21 cellular contexts compared by ENCODE assay signal in genomic region chr4:183508693-183509092, GRCh38. TPM values are rescaled to one million over a fixed set of nuclear protein-coding genes. Genes with fewer than 3 reads are reported as not detected.
DNase-seq lines count a peak whose midpoint lies in the region; ATAC-seq, FAIRE-seq and TF ChIP-seq lines count a peak whose summit lies in the region.
"Had no signal": no experiment of that assay in that cellular context is flagged by ENCODE, and none has a peak within 500 bp of the region (broad histone marks: within the 10 kb centered on the region; RNA-seq: fewer than 3 reads in every experiment).

No MANE protein-coding gene starts in this region.

- DNase-seq in HepG2 (ENCODE audit: low spot score) (no peak), right lobe of liver (no peak), adrenal gland (no peak), hepatocyte (ENCODE audit: low spot score) (no peak), GDM1 (lab: John Stamatoyannopoulos, UW) (no peak), HuH-7.5 (ENCODE audit: low spot score) (no peak), aorta (no peak), left colon (no peak)
- DNase-seq: 8988T; CD8-positive, alpha-beta memory T cell; DMS79 treated with DMSO at 0.1 percent for 48 hours; NCI-H1417 treated with DMSO at 0.1 percent for 48 hours; NCI-H2029; NCI-H2171; NCI-H446 treated with DMSO at 0.1 percent for 48 hours; SJCRH30 had no signal

- no peak for FAIRE-seq in HepG2 (lab: Jason Lieb, UNC)
- FAIRE-seq: G401.6, GM12878, H1 had no signal

- H3K4me1 ChIP-seq in HepG2 (ENCODE audit: insufficient read depth, low read length) (peaks cover 28% of the 10 kb centered on the region), right lobe of liver (peaks cover 0 to 8% (median 0%) of the 10 kb centered on the region in 4 donors), adrenal gland (replicated peaks in 1 of 2) (peaks cover 6 to 23% of the 10 kb centered on the region in 2 donors), hepatocyte (ENCODE audit: insufficient read depth) (peaks cover 13% of the 10 kb centered on the region), aorta (ENCODE audit: control insufficient read depth in 1 of 2, insufficient read depth in 2 of 2, low read length in 2 of 2) (no peaks in the 10 kb centered on the region)
- H3K4me1 ChIP-seq: SJCRH30 had no signal

- peaks cover 4 to 15% of the 10 kb centered on the region in 2 experiments; a peak in 4 of 5 replicates for H3K36me3 ChIP-seq in HepG2 (replicated peaks in 1 of 2; ENCODE audit: control insufficient read depth in 1 of 2, insufficient read depth in 2 of 2, low read length in 2 of 2)
- peaks cover 0 to 10% (median 3%) of the 10 kb centered on the region in 4 donors for H3K36me3 ChIP-seq in right lobe of liver
- H3K36me3 ChIP-seq in adrenal gland (replicated peaks in 1 of 2) = peaks cover 0 to 32% of the 10 kb centered on the region in 2 donors
- no peaks in the 10 kb centered on the region for H3K36me3 ChIP-seq in hepatocyte (replicated peaks; ENCODE audit: insufficient read depth, low read depth)
- no peaks in the 10 kb centered on the region for H3K36me3 ChIP-seq in aorta (ENCODE audit: control insufficient read depth in 1 of 2, insufficient read depth in 2 of 2, low read length in 1 of 2)

- H2AFZ ChIP-seq in HepG2 (ENCODE audit: low read length) = no peak overlapping the region
- no peak overlapping the region for H2AFZ ChIP-seq in hepatocyte

- TF ChIP-seq RAD21 in HepG2 (CRISPR knock-in tag; IDR thresholded peaks at IDR 0.05) = no peak

- H3K79me2 ChIP-seq in HepG2 (ENCODE audit: insufficient read depth, low read length) (peaks cover 35% of the 10 kb centered on the region), hepatocyte (peaks cover 46% of the 10 kb centered on the region)

- H3K9me3 ChIP-seq in HepG2 (ENCODE audit: low read length) = no peaks in the 10 kb centered on the region
- H3K9me3 ChIP-seq in right lobe of liver = no peaks in the 10 kb centered on the region
- no peaks in the 10 kb centered on the region for H3K9me3 ChIP-seq in adrenal gland (replicated peaks in 1 of 3)
- H3K9me3 ChIP-seq in hepatocyte (ENCODE audit: low read depth) = no peaks in the 10 kb centered on the region
- H3K9me3 ChIP-seq in aorta (ENCODE audit: control insufficient read depth, low read length) = no peaks in the 10 kb centered on the region
- H3K9me3 ChIP-seq: BLaER1, SJCRH30 had no signal

- H3K4me3 ChIP-seq in HepG2 (replicated peaks in 1 of 3; ENCODE audit: insufficient read depth in 1 of 3, low read depth in 2 of 3, low read length in 3 of 3) (no peak overlapping the region), right lobe of liver (no peak overlapping the region), adrenal gland (peak overlapping the region in 1 of 4 donors; percentile 24), hepatocyte (no peak overlapping the region), aorta (ENCODE audit: low read length in 2 of 2) (no peak overlapping the region)
- H3K4me3 ChIP-seq: BLaER1, GM12878, SJCRH30 had no signal

- intact Hi-C loops in HepG2 (cut with micrococcal nuclease; ENCODE audit: unreplicated experiment) (no loop called here), right lobe of liver (cut with DNase I) (no loop called here), adrenal gland (cut with DNase I) (loop anchor here in 1 of 2 donors (10.0 kb wide), 1 partner anchor 146 kb away; the partner anchor contains the start of genes RWDD4 and TRAPPC11), aorta (cut with DNase I) (loop anchor here in 1 of 2 donors (5.0 to 10.0 kb wide), 2 partner anchors 129 to 414 kb away; partner anchors contain the start of gene WWC2), left colon (cut with DNase I, micrococcal nuclease) (no loop called here)

- H4K20me1 ChIP-seq in HepG2 (ENCODE audit: insufficient read depth, low read length) = peaks cover 13% of the 10 kb centered on the region
- H4K20me1 ChIP-seq in hepatocyte (ENCODE audit: insufficient read depth, poor library complexity, severe bottlenecking) = peaks cover 6% of the 10 kb centered on the region

- no peak overlapping the region for H3K4me2 ChIP-seq in HepG2 (ENCODE audit: low read depth, low read length)
- H3K4me2 ChIP-seq in hepatocyte = peak overlapping the region; percentile 89
- H3K4me2 ChIP-seq: BLaER1 had no signal

- POLR2A ChIA-PET in HepG2 (lab: Yijun Ruan, JAX) = no interaction called here

- H3K9me2 ChIP-seq in hepatocyte (replicated peaks; ENCODE audit: insufficient read depth) = no peaks in the 10 kb centered on the region

- ATAC-seq in HepG2 = no peak
- no peak for ATAC-seq in right lobe of liver
- ATAC-seq in aorta (ENCODE audit: low FRiP score) = no peak
- no peak for ATAC-seq in left colon
- ATAC-seq: GM12878 had no signal

- no TSS peak for BruUV-seq in HepG2 (replicated peaks; lab: Mats Ljungman, UMichigan)

- no peak overlapping the region for H3K9ac ChIP-seq in HepG2 (ENCODE audit: insufficient read depth, low read depth, low read length)
- H3K9ac ChIP-seq: BLaER1 had no signal

- TF ChIP-seq EP300 in HepG2 (IDR thresholded peaks at IDR 0.05; ENCODE audit: low read depth in 2 of 2, low read length in 2 of 2) = no peak
- TF ChIP-seq EP300 in HepG2 (CRISPR knock-in tag; IDR thresholded peaks at IDR 0.05; ENCODE audit: borderline replicate concordance) = no peak

- WGBS in HepG2 (ENCODE audit: low lambda C conversion rate) = 86% methylated on average over 5 of the region's 5 CpGs
- 59% methylated on average over 5 of the region's 5 CpGs for WGBS in right lobe of liver (ENCODE audit: insufficient coverage, low coverage, low lambda C conversion rate, missing lambda C conversion rate)
- WGBS in adrenal gland, 4 donors = 40 to 48% (median 45%) methylated on average over 5 of the region's 5 CpGs
- 91% methylated on average over 5 of the region's 5 CpGs for WGBS in hepatocyte (ENCODE audit: low lambda C conversion rate, missing lambda C conversion rate)
- 61 to 63% methylated on average over 5 of the region's 5 CpGs for WGBS in aorta, 2 donors

- in situ Hi-C loops in HepG2 (cut with HindIII; ENCODE audit: extremely low pct_ligation_motif_present, low pct_unique_long_range_greater_than_20kb) = no loop called here

- no peak overlapping the region for H3K27ac ChIP-seq in HepG2 (ENCODE audit: extremely low read length, insufficient read depth, low read length)
- no peak overlapping the region for H3K27ac ChIP-seq in right lobe of liver
- peak overlapping the region in 3 of 5 donors; percentile 58 to 99 (median 61) for H3K27ac ChIP-seq in adrenal gland
- H3K27ac ChIP-seq in hepatocyte = peak overlapping the region; percentile 48
- no peak overlapping the region for H3K27ac ChIP-seq in aorta (ENCODE audit: low read depth in 1 of 2, low read length in 2 of 2)
- H3K27ac ChIP-seq: BLaER1, RWPE1, SJCRH30 had no signal

- CTCF ChIA-PET in HepG2 (lab: Yijun Ruan, JAX; ENCODE audit: low intra/inter-chr PET ratio, low total read pairs) = no interaction called here

- TF ChIP-seq POLR2A in HepG2 (IDR thresholded peaks at IDR 0.05; ENCODE audit: insufficient read depth in 1 of 2, low read depth in 2 of 2, low read length in 2 of 2) (no peak), right lobe of liver (IDR thresholded peaks at IDR 0.05) (no peak), adrenal gland (IDR thresholded peaks at IDR 0.05) (no peak)

- no peak for TF ChIP-seq CTCF in HepG2 (CRISPR knock-in tag; IDR thresholded peaks at IDR 0.05)
- TF ChIP-seq CTCF in right lobe of liver (IDR thresholded peaks at IDR 0.05) = no peak
- no peak for TF ChIP-seq CTCF in adrenal gland (IDR thresholded peaks at IDR 0.05)
- TF ChIP-seq CTCF in hepatocyte (IDR thresholded peaks at IDR 0.05; ENCODE audit: poor library complexity) = no peak

- H3K27me3 ChIP-seq in HepG2 (ENCODE audit: control insufficient read depth in 1 of 2, insufficient read depth in 2 of 2, low read length in 2 of 2) (no peaks in the 10 kb centered on the region; a peak in 1 of 5 replicates), right lobe of liver (no peaks in the 10 kb centered on the region), adrenal gland (no peaks in the 10 kb centered on the region), hepatocyte (no peaks in the 10 kb centered on the region), aorta (ENCODE audit: control insufficient read depth in 1 of 2, insufficient read depth in 2 of 2, low read length in 1 of 2) (no peaks in the 10 kb centered on the region)
- H3K27me3 ChIP-seq: BLaER1, SJCRH30 had no signal

TF ChIP-seq in HepG2, 621 proteins besides CTCF, POLR2A, EP300 and RAD21 (continues in another document):
- TF ChIP-seq ZNF468 (CRISPR knock-in tag; IDR thresholded peaks at IDR 0.05) = no peak
- TF ChIP-seq ZNF160 (CRISPR knock-in tag; IDR thresholded peaks at IDR 0.05) = no peak
- TF ChIP-seq CENPX (CRISPR knock-in tag; IDR thresholded peaks at IDR 0.05) = no peak

RNA-seq across cellular contexts. Expression of gene ING2, which starts 3.8 kb away (rescaled TPM):
- 12.4 and 16.9 TPM in 2 replicates for total RNA-seq in HepG2 (2016; rRNA removed; fragmentation: Illumina TruSeq; extraction: Trizol)
- 13.0 and 13.6 TPM in 2 replicates for total RNA-seq in HepG2 (2016; cell fraction: cytosol; rRNA removed; fragmentation: Illumina TruSeq; extraction: Trizol; ENCODE audit: low read depth)
- 12.0 and 13.9 TPM in 2 replicates for total RNA-seq in HepG2 (2016; cell fraction: insoluble cytoplasmic fraction; rRNA removed; fragmentation: Illumina TruSeq; extraction: Trizol)
- total RNA-seq in HepG2 (2016; cell fraction: membrane; rRNA removed; fragmentation: Illumina TruSeq; extraction: Trizol) = 21.5 and 22.6 TPM in 2 replicates
- 6.1 and 6.7 TPM in 2 replicates for total RNA-seq in HepG2 (2016; cell fraction: nucleus; rRNA removed; fragmentation: Illumina TruSeq; extraction: Trizol)
- 3.9 and 6.6 TPM in 2 replicates for polyA plus RNA-seq in HepG2 (2011; rRNA removed)
- polyA plus RNA-seq in HepG2 (2011; cell fraction: cytosol; rRNA removed) = 3.5 and 4.9 TPM in 2 replicates
- 1.4 and 2.4 TPM in 2 replicates for polyA plus RNA-seq in HepG2 (2011; cell fraction: nucleus; rRNA removed)
- 6.6 and 8.2 TPM in 2 replicates for polyA plus RNA-seq in HepG2 (2012)
- 19.9 and 22.4 TPM in 2 replicates for polyA plus RNA-seq in HepG2 (2016; cell fraction: cytosol; fragmentation: Illumina TruSeq; extraction: Trizol; ENCODE audit: low read depth)
- 24.0 and 24.6 TPM in 2 replicates for polyA plus RNA-seq in HepG2 (2016; cell fraction: insoluble cytoplasmic fraction; fragmentation: Illumina TruSeq; extraction: Trizol; ENCODE audit: low read depth)
- 24.5 and 27.0 TPM in 2 replicates for polyA plus RNA-seq in HepG2 (2016; cell fraction: membrane; fragmentation: Illumina TruSeq; extraction: Trizol; ENCODE audit: low read depth)
- 11.3 and 12.8 TPM in 2 replicates for polyA plus RNA-seq in HepG2 (2016; cell fraction: nucleus; fragmentation: Illumina TruSeq; extraction: Trizol; ENCODE audit: insufficient read depth, low read depth)
- 0.89 and 0.90 TPM in 2 replicates for polyA minus RNA-seq in HepG2 (2011; rRNA and poly(A)+ RNA removed; ENCODE audit: low replicate concordance)
- polyA minus RNA-seq in HepG2 (2011; cell fraction: cytosol; rRNA and poly(A)+ RNA removed) = 3.3 and 3.6 TPM in 2 replicates
- polyA minus RNA-seq in HepG2 (2011; cell fraction: nucleus; rRNA and poly(A)+ RNA removed) = 2.9 and 4.6 TPM in 2 replicates
- 1 to 10 TPM; 3.5 to 7.3 (median 5.6) TPM for total RNA-seq in right lobe of liver
- 10 to 100 TPM; 26.2 to 53.4 (median 43.6) TPM for total RNA-seq in adrenal gland
- 100 to 1,000 TPM in 1 of 3 donors, 10 to 100 TPM in 2; 18.9 to 119 (median 27.5) TPM for polyA plus RNA-seq in adrenal gland
- 25.2 and 25.8 TPM in 2 replicates for total RNA-seq in hepatocyte
- 33.4 and 39.5 TPM in 2 replicates for polyA plus RNA-seq in hepatocyte
- 10 to 100 TPM in 1 of 2 donors, 1 to 10 TPM in 1; 6.3 to 10.0 TPM for total RNA-seq in aorta
- polyA plus RNA-seq in aorta = 10 to 100 TPM in 1 of 2 donors, 1 to 10 TPM in 1; 9.7 to 22.3 TPM
- total RNA-seq in left colon = 10 to 100 TPM; 13.0 to 14.7 TPM

Comparison
In these comparisons a context has a peak if more than half of its experiments do, and no peak if none do; other contexts are left out.
1. H3K27ac ChIP-seq: peak in adrenal gland (3 of 5) and hepatocyte (single experiment); none in HepG2 (single experiment), right lobe of liver (0 of 3) and aorta (0 of 2).